In the genomic region with DNA sequence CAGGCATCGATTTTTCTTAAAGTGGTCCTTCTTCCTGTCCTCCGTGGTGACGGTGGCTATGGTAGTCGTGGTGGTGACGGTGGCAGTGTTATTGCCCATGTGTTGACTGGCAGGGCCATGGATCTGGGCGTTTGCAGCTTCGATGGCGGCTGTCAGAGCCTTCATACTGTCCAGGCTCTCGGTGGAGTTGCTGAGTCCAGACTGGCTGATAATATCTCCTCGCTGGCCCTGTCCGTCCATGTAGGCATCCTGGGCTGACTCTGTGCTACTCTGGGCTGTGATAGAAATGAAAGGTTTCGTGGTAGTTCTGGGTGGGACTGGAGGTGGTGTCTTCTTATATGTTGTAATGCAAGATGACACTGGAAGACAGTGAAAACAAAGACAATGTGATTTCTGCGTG, we compare ENCODE assay signal across 17 cellular contexts.
DNase-seq lines count a peak whose midpoint lies in the region; ATAC-seq, FAIRE-seq and TF ChIP-seq lines count a peak whose summit lies in the region.
"Had no signal": no experiment of that assay in that cellular context is flagged by ENCODE, and none has a peak within 500 bp of the region (broad histone marks: within the 10 kb centered on the region; RNA-seq: fewer than 3 reads in every experiment).

No MANE protein-coding gene starts in this region.

- H3K27me3 Mint-ChIP-seq in memory B cell, result no peaks in the 10 kb centered on the region
- H3K27me3 Mint-ChIP-seq in stimulated activated memory B cell treated with anti-CD40 and anti-IgM and Interleukin-4, amounts not matched to agents 10 μg/mL and 1 μg/mL and 100 μg/mL, for 72 hours, result no peaks in the 10 kb centered on the region
- H3K27me3 Mint-ChIP-seq in T-helper 17 cell, result peaks cover 6% of the 10 kb centered on the region

- TF ChIP-seq POLR2A in K562 (conservative IDR thresholded peaks at IDR 0.05), result no peak

- TF ChIP-seq RAD21 in K562 (CRISPR knock-in tag; conservative IDR thresholded peaks at IDR 0.05 in 1 of 2, IDR thresholded peaks at IDR 0.05 in 1 of 2), result no peak

- H3K4me1 ChIP-seq in K562 (replicated peaks in 1 of 2; ENCODE audit: control insufficient read depth in 2 of 2, insufficient read depth in 2 of 2, low read length in 2 of 2), result peaks cover 30 to 37% of the 10 kb centered on the region in 2 experiments

- ATAC-seq in K562 (peak; percentile 31), memory B cell (ENCODE audit: low read depth) (no peak), T-helper 17 cell (no peak)
- no peak for ATAC-seq in stimulated activated memory B cell treated with anti-CD40 and anti-IgM and Interleukin-4, amounts not matched to agents 10 μg/mL and 1 μg/mL and 100 μg/mL, for 72 hours

- H3K9ac ChIP-seq in K562 (ENCODE audit: insufficient read depth in 1 of 2, low read depth in 2 of 2, low read length in 2 of 2), result peak overlapping the region in 1 of 2 experiments; percentile 84; a peak in 1 of 4 replicates
- H3K9ac ChIP-seq: BLaER1 had no signal

- H3K27ac ChIP-seq in K562 (ENCODE audit: extremely low read depth, low read depth, low read length), result no peak overlapping the region
- H3K27ac ChIP-seq: BLaER1 had no signal

- no peak for FAIRE-seq in K562 (lab: Jason Lieb, UNC)
- FAIRE-seq: HTR-8/SVneo had no signal

- H3K36me3 ChIP-seq in K562 (ENCODE audit: control insufficient read depth, insufficient read depth, low read length), result no peaks in the 10 kb centered on the region
- H3K36me3 ChIP-seq: BLaER1 had no signal

- no peak for TF ChIP-seq EP300 in K562 (IDR thresholded peaks at IDR 0.05; ENCODE audit: low read length)

- H3K27ac Mint-ChIP-seq in memory B cell (peak overlapping the region; percentile 13), T-helper 17 cell (no peak overlapping the region)
- H3K27ac Mint-ChIP-seq in stimulated activated memory B cell treated with anti-CD40 and anti-IgM and Interleukin-4, amounts not matched to agents 10 μg/mL and 1 μg/mL and 100 μg/mL, for 72 hours, result peak overlapping the region; percentile 76
- H3K27ac Mint-ChIP-seq: CD8-positive, alpha-beta memory T cell; HFFc6 had no signal

- H3K9me3 ChIP-seq in K562 (replicated peaks; ENCODE audit: control insufficient read depth, insufficient read depth, low read depth, low read length) (no peaks in the 10 kb centered on the region), T-helper 17 cell (ENCODE audit: control insufficient read depth, low read length, poor library complexity, severe bottlenecking) (no peaks in the 10 kb centered on the region)
- H3K9me3 ChIP-seq: BLaER1, Caco-2 had no signal

- H3K4me3 ChIP-seq in K562, result no peak overlapping the region
- H3K4me3 ChIP-seq: BLaER1 had no signal

- H3K9me1 ChIP-seq in K562 (ENCODE audit: control insufficient read depth, insufficient read depth, low read length), result no peaks in the 10 kb centered on the region

- peak overlapping the region; percentile 64 for H2AFZ ChIP-seq in K562 (ENCODE audit: low read depth, low read length)

- no peaks in the 10 kb centered on the region for H3K9me3 Mint-ChIP-seq in memory B cell
- no peaks in the 10 kb centered on the region for H3K9me3 Mint-ChIP-seq in stimulated activated memory B cell treated with anti-CD40 and anti-IgM and Interleukin-4, amounts not matched to agents 10 μg/mL and 1 μg/mL and 100 μg/mL, for 72 hours
- H3K9me3 Mint-ChIP-seq: CD8-positive, alpha-beta memory T cell; HFFc6 had no signal

- DNase-seq in GM10266 (ENCODE audit: extremely low spot score) (no peak), K562 (ENCODE audit: extremely low read depth in 1 of 4, low spot score in 3 of 4) (peak in 1 of 4 experiments; percentile 30), memory B cell (ENCODE audit: low spot score in 2 of 2) (no peak), T-helper 17 cell (no peak), UCSD-AML1 (lab: John Stamatoyannopoulos, UW; ENCODE audit: unreplicated experiment) (no peak)
- no peak for DNase-seq in activated CD4-positive, alpha-beta T cell treated with anti-CD3 and anti-CD28 coated beads, Interleukin-2, amount 50 U/mL, for 4 hours
- DNase-seq: 8988T; AML-193; Caco-2; CD8-positive, alpha-beta memory T cell; DMS53; GF-D8; HCEC 1CT; HFFc6 had no signal

- H3K36me3 Mint-ChIP-seq in memory B cell (peaks cover under 1% of the 10 kb centered on the region), T-helper 17 cell (ENCODE audit: low read depth) (peaks cover 6% of the 10 kb centered on the region)
- H3K36me3 Mint-ChIP-seq in stimulated activated memory B cell treated with anti-CD40 and anti-IgM and Interleukin-4, amounts not matched to agents 10 μg/mL and 1 μg/mL and 100 μg/mL, for 72 hours, result no peaks in the 10 kb centered on the region
- H3K36me3 Mint-ChIP-seq: CD8-positive, alpha-beta memory T cell had no signal

- intact Hi-C loops in K562 (cut with micrococcal nuclease), result no loop called here

- H3K4me3 Mint-ChIP-seq in memory B cell (no peak overlapping the region), T-helper 17 cell (no peak overlapping the region)
- H3K4me3 Mint-ChIP-seq in stimulated activated memory B cell treated with anti-CD40 and anti-IgM and Interleukin-4, amounts not matched to agents 10 μg/mL and 1 μg/mL and 100 μg/mL, for 72 hours, result no peak overlapping the region
- H3K4me3 Mint-ChIP-seq: CD8-positive, alpha-beta memory T cell; HFFc6 had no signal

- no peaks in the 10 kb centered on the region for H3K79me2 ChIP-seq in K562 (ENCODE audit: control insufficient read depth, insufficient read depth, low read length)

- no peaks in the 10 kb centered on the region for H3K27me3 ChIP-seq in K562 (ENCODE audit: control insufficient read depth in 2 of 2, insufficient read depth in 2 of 2, low read length in 2 of 2)
- H3K27me3 ChIP-seq: BLaER1 had no signal

- peaks cover 32% of the 10 kb centered on the region for H3K4me1 Mint-ChIP-seq in memory B cell
- H3K4me1 Mint-ChIP-seq in stimulated activated memory B cell treated with anti-CD40 and anti-IgM and Interleukin-4, amounts not matched to agents 10 μg/mL and 1 μg/mL and 100 μg/mL, for 72 hours, result peaks cover 41% of the 10 kb centered on the region
- peaks cover 16% of the 10 kb centered on the region for H3K4me1 Mint-ChIP-seq in T-helper 17 cell

- in situ Hi-C loops in K562 (cut with MboI), result no loop called here

- CTCF ChIA-PET in K562 (lab: Yijun Ruan, JAX; ENCODE audit: low intra/inter-chr PET ratio), result no interaction called here

- WGBS in K562 (ENCODE audit: insufficient coverage, low coverage, missing lambda C conversion rate), result 45% methylated on average over 13 of the region's 13 CpGs

- BruUV-seq in K562 (replicated peaks; lab: Mats Ljungman, UMichigan), result no TSS peak

- H4K20me1 ChIP-seq in K562 (replicated peaks; ENCODE audit: control insufficient read depth, insufficient read depth, low read length), result no peaks in the 10 kb centered on the region
- H4K20me1 ChIP-seq: BLaER1 had no signal

- TF ChIP-seq CTCF in GM10266 (IDR thresholded peaks at IDR 0.05; ENCODE audit: control insufficient read depth, insufficient read depth, low read depth, missing control alignments) (peak; percentile 0), K562 (IDR thresholded peaks at IDR 0.05 in 2 of 3, conservative IDR thresholded peaks at IDR 0.05 in 1 of 3; ENCODE audit: insufficient read depth in 2 of 3, low read depth in 1 of 3, low read length in 3 of 3) (no peak)

- no peak overlapping the region for H3K4me2 ChIP-seq in K562 (ENCODE audit: insufficient read depth, low read length)
- H3K4me2 ChIP-seq: BLaER1 had no signal

- POLR2A ChIA-PET in K562 (lab: Yijun Ruan, JAX), result interaction anchor here (1.2 kb wide), 1 partner anchor 135 kb away, joined by 3 read pairs; no protein-coding TSS in a partner anchor

TF ChIP-seq in K562, 482 proteins besides CTCF, POLR2A, EP300 and RAD21:
- no peak for TF ChIP-seq NFATC3 (IDR thresholded peaks at IDR 0.05)
- peak; percentile 47 for TF ChIP-seq PKNOX1 (IDR thresholded peaks at IDR 0.05)
